In genomic region chr2:222722327-222722946, GRCh38 we compare ENCODE assay signal across 9 cellular contexts.
A peak's percentile ranks its signal among the peaks of the same experiment; 100 is the strongest.
DNase-seq lines count a peak whose midpoint lies in the region; ATAC-seq and TF ChIP-seq lines count a peak whose summit lies in the region.
"Had no signal": no experiment of that assay in that cellular context is flagged by ENCODE, and none has a peak within 500 bp of the region (broad histone marks: within the 10 kb centered on the region; RNA-seq: fewer than 3 reads in every experiment).

No MANE protein-coding gene starts in this region.

- ATAC-seq in GM21447 (IDR thresholded peaks at IDR 0.05; ENCODE audit: unreplicated experiment) (peak; percentile 99), HG03354 (IDR thresholded peaks at IDR 0.05; ENCODE audit: poor library complexity, severe bottlenecking, unreplicated experiment) (peak; percentile 100)

- H3K4me3 ChIP-seq in GM12865 (ENCODE audit: low read depth, low read length) (no peak overlapping the region), fibroblast of pulmonary artery (replicated peaks; ENCODE audit: low read depth, low read length) (no peak overlapping the region)
- H3K4me3 ChIP-seq: skin epidermis had no signal

- no peak for TF ChIP-seq CTCF in GM12865 (IDR thresholded peaks at IDR 0.05; ENCODE audit: insufficient read depth, low read depth, low read length, missing control alignments)
- TF ChIP-seq CTCF in fibroblast of pulmonary artery (IDR thresholded peaks at IDR 0.05; ENCODE audit: low read length, missing control alignments), result no peak

- DNase-seq in GM12865 (ENCODE audit: low read depth) (peak; percentile 85), fibroblast of pulmonary artery (ENCODE audit: low read depth) (peak; percentile 89), NCI-H1048 (lab: John Stamatoyannopoulos, UW) (no peak), amygdala (lab: John Stamatoyannopoulos, UW) (no peak), NCI-H2029 (lab: John Stamatoyannopoulos, UW) (no peak), kidney glomerular epithelial cell (lab: John Stamatoyannopoulos, UW) (no peak)

Comparison
In these comparisons a context has a peak if more than half of its experiments do, and no peak if none do; other contexts are left out.
1. DNase-seq: peak in GM12865 (single experiment) and fibroblast of pulmonary artery (single experiment); none in NCI-H1048 (single experiment), amygdala (0 of 56), NCI-H2029 (single experiment) and kidney glomerular epithelial cell (single experiment).